9 cellular contexts compared by ENCODE assay signal in genomic region chr1:226736001-226736907, GRCh38. TPM values are rescaled to one million over a fixed set of nuclear protein-coding genes. Genes with fewer than 3 reads are reported as not detected.
DNase-seq lines count a peak whose midpoint lies in the region; ATAC-seq and TF ChIP-seq lines count a peak whose summit lies in the region.
"Had no signal": no experiment of that assay in that cellular context is flagged by ENCODE, and none has a peak within 500 bp of the region (broad histone marks: within the 10 kb centered on the region; RNA-seq: fewer than 3 reads in every experiment).

No MANE protein-coding gene starts in this region.

- no peaks in the 10 kb centered on the region for H3K9me3 Mint-ChIP-seq in activated T-cell treated with anti-CD3 and anti-CD28 coated beads, Interleukin-2, amount 50 U/mL, for 24 hours
- no peaks in the 10 kb centered on the region for H3K9me3 Mint-ChIP-seq in HFFc6

- H3K4me3 Mint-ChIP-seq in activated T-cell treated with anti-CD3 and anti-CD28 coated beads, Interleukin-2, amount 50 U/mL, for 24 hours, result peak overlapping the region; percentile 93
- no peak overlapping the region for H3K4me3 Mint-ChIP-seq in HFFc6

- H3K4me1 ChIP-seq in rectal smooth muscle tissue (ENCODE audit: control insufficient read depth, insufficient read depth, low read length), result peaks cover 32% of the 10 kb centered on the region

- peak overlapping the region; percentile 96 for H3K27ac ChIP-seq in rectal smooth muscle tissue (ENCODE audit: low read depth, low read length)

- peaks cover 67% of the 10 kb centered on the region for H3K36me3 Mint-ChIP-seq in activated T-cell treated with anti-CD3 and anti-CD28 coated beads, Interleukin-2, amount 50 U/mL, for 24 hours (ENCODE audit: low read depth)
- H3K36me3 Mint-ChIP-seq in HFFc6 (ENCODE audit: low read depth), result no peaks in the 10 kb centered on the region

- H3K36me3 ChIP-seq in rectal smooth muscle tissue (ENCODE audit: control insufficient read depth, insufficient read depth, low read length), result peaks cover 12% of the 10 kb centered on the region

- ATAC-seq in left cardiac atrium (peak in 1 of 2 donors; percentile 36), HG02885 (IDR thresholded peaks at IDR 0.05; ENCODE audit: poor library complexity, unreplicated experiment) (no peak), GM19035 (IDR thresholded peaks at IDR 0.05; ENCODE audit: unreplicated experiment) (no peak)

- no peaks in the 10 kb centered on the region for H3K27me3 ChIP-seq in rectal smooth muscle tissue (ENCODE audit: control insufficient read depth, insufficient read depth, low read length)

- DNase-seq in GM12865 (ENCODE audit: low read depth) (no peak), left cardiac atrium (peak; percentile 46), HFFc6 (no peak)
- peak; percentile 67 for DNase-seq in activated T-cell treated with anti-CD3 and anti-CD28 coated beads, Interleukin-2, amount 50 U/mL, for 24 hours
- DNase-seq in effector CD4-positive, alpha-beta T cell, result no peak
- DNase-seq: NCI-H524 treated with DMSO at 0.1 percent for 48 hours had no signal

- H3K27ac Mint-ChIP-seq in activated T-cell treated with anti-CD3 and anti-CD28 coated beads, Interleukin-2, amount 50 U/mL, for 24 hours, result peak overlapping the region; percentile 97
- no peak overlapping the region for H3K27ac Mint-ChIP-seq in HFFc6

- H3K27me3 Mint-ChIP-seq in activated T-cell treated with anti-CD3 and anti-CD28 coated beads, Interleukin-2, amount 50 U/mL, for 24 hours, result no peaks in the 10 kb centered on the region
- peaks cover 14% of the 10 kb centered on the region for H3K27me3 Mint-ChIP-seq in HFFc6 (ENCODE audit: insufficient read depth)

- intact Hi-C loops in left cardiac atrium (cut with DNase I), result loop anchor here (5.0 to 10.0 kb wide), 5 partner anchors 74 to 99 kb away; no protein-coding TSS in a partner anchor

- peak overlapping the region; percentile 1 for H3K9ac ChIP-seq in rectal smooth muscle tissue (ENCODE audit: low read length)

- peaks cover 65% of the 10 kb centered on the region for H3K4me1 Mint-ChIP-seq in activated T-cell treated with anti-CD3 and anti-CD28 coated beads, Interleukin-2, amount 50 U/mL, for 24 hours (ENCODE audit: low read depth)
- H3K4me1 Mint-ChIP-seq in HFFc6 (ENCODE audit: low read depth), result peaks cover 15% of the 10 kb centered on the region

- H3K4me3 ChIP-seq in GM12865 (ENCODE audit: low read depth, low read length), result peak overlapping the region; percentile 95; the same call in 1 of the 2 replicates
- peak overlapping the region; percentile 96 for H3K4me3 ChIP-seq in rectal smooth muscle tissue (ENCODE audit: low read length)

- no peak for TF ChIP-seq CTCF in GM12865 (IDR thresholded peaks at IDR 0.05; ENCODE audit: insufficient read depth, low read depth, low read length, missing control alignments)
- no peak for TF ChIP-seq CTCF in HFFc6 (IDR thresholded peaks at IDR 0.05)

RNA-seq across cellular contexts. Expression of gene ITPKB, which starts 2.8 kb away (rescaled TPM):
- 10 to 100 TPM; 13.8 to 18.3 TPM for total RNA-seq in left cardiac atrium
- total RNA-seq in HFFc6 (2021; fragmentation: NEBNext Ultra II Directional; extraction: Animal tissue kit (Norgen Biotek cat#: 25700)), result 1 to 10 TPM; 1.7 to 3.0 (median 2.2) TPM

Comparison
In these comparisons a context has a peak if more than half of its experiments do, and no peak if none do; other contexts are left out.
1. DNase-seq: peak in activated T-cell treated with anti-CD3 and anti-CD28 coated beads, Interleukin-2, amount 50 U/mL, for 24 hours (single experiment) and left cardiac atrium (single experiment); none in GM12865 (single experiment), HFFc6 (single experiment) and effector CD4-positive, alpha-beta T cell (single experiment).